ENCODE assay signal across 22 cellular contexts in the genomic region with DNA sequence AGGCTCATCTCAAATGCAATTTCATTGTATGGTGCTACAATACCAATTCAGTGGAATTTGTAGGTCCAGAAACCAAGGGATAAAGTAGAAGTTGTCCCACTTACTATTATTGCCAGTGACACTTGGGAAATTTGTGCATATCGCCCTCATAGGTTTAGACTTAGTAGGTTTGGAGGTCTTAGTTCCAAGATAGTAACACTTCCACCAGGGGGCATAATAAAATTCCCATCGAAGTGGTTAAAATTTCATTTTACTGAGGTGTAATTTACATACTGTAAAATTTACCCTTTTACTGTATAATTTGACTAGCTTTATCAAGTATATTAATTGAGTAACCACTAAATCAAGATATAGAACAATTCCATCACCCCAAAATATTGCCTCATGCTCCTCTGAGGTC.
DNase-seq lines count a peak whose midpoint lies in the region; ATAC-seq, FAIRE-seq and TF ChIP-seq lines count a peak whose summit lies in the region.
"Had no signal": no experiment of that assay in that cellular context is flagged by ENCODE, and none has a peak within 500 bp of the region (broad histone marks: within the 10 kb centered on the region; RNA-seq: fewer than 3 reads in every experiment).

No MANE protein-coding gene starts in this region.

- no peak for TF ChIP-seq POLR2A in IMR-90 (IDR thresholded peaks at IDR 0.05; ENCODE audit: low read depth, low read length)

- no peak overlapping the region for H2AFZ ChIP-seq in IMR-90 (replicated peaks; ENCODE audit: low read length, poor library complexity)

- H3K14ac ChIP-seq in IMR-90 (replicated peaks; ENCODE audit: low read depth, low read length), result no peak overlapping the region

- H3K23ac ChIP-seq in IMR-90 (ENCODE audit: low read depth, low read length), result no peak overlapping the region

- FAIRE-seq in bronchial epithelial cell (lab: Jason Lieb, UNC), result no peak
- FAIRE-seq: GM12878 had no signal

- H2BK120ac ChIP-seq in IMR-90 (ENCODE audit: low read depth, low read length), result no peak overlapping the region

- no peak overlapping the region for H3K27ac ChIP-seq in C4-2B
- no peak overlapping the region for H3K27ac ChIP-seq in IMR-90 (ENCODE audit: insufficient read depth, low read length)
- H3K27ac ChIP-seq: breast epithelium, dorsolateral prefrontal cortex, left lung, RWPE1, suprapubic skin had no signal

- no peaks in the 10 kb centered on the region for H3K9me1 ChIP-seq in IMR-90 (ENCODE audit: insufficient read depth, low read length)

- no peak overlapping the region for H3K4me2 ChIP-seq in IMR-90 (ENCODE audit: low read depth, low read length)

- TF ChIP-seq CTCF in C4-2B (conservative IDR thresholded peaks at IDR 0.05), result peak; percentile 39
- TF ChIP-seq CTCF in IMR-90 (conservative IDR thresholded peaks at IDR 0.05; ENCODE audit: low read depth, low read length), result 0 out of 2 replicates have a peak, but pooled peaks have one; percentile 11
- TF ChIP-seq CTCF in bronchial epithelial cell (IDR thresholded peaks at IDR 0.05; ENCODE audit: insufficient read depth, low read length, severe bottlenecking), result no peak
- TF ChIP-seq CTCF in neural crest cell (conservative IDR thresholded peaks at IDR 0.05), result peak; percentile 27

- TF ChIP-seq RAD21 in IMR-90 (IDR thresholded peaks at IDR 0.05; ENCODE audit: low read length), result no peak

- no peaks in the 10 kb centered on the region for H4K20me1 ChIP-seq in IMR-90 (ENCODE audit: insufficient read depth, low read length)

- H3K27ac Mint-ChIP-seq in neural crest cell (ENCODE audit: unreplicated experiment), result no peak overlapping the region
- H3K27ac Mint-ChIP-seq in activated T-helper 17 cell treated with anti-CD3 and anti-CD28 coated beads, Interleukin-2, amount 50 U/mL, for 72 hours, result no peak overlapping the region
- H3K27ac Mint-ChIP-seq: activated CD8-positive, alpha-beta memory T cell treated with anti-CD3 and anti-CD28 coated beads, Interleukin-2, amount 10 ng/mL, durations not matched to agents 7 days and 5 days; activated naive CD8-positive, alpha-beta T cell treated with anti-CD3 and anti-CD28 coated beads, Interleukin-2, amount 50 U/mL, for 24 hours had no signal

- ATAC-seq in IMR-90 (ENCODE audit: low read depth), result no peak
- no peak for ATAC-seq in activated T-helper 17 cell treated with anti-CD3 and anti-CD28 coated beads, Interleukin-2, amount 50 U/mL, for 72 hours (replicated peaks)
- ATAC-seq in GM19452 (IDR thresholded peaks at IDR 0.05; ENCODE audit: unreplicated experiment), result no peak
- ATAC-seq: activated CD8-positive, alpha-beta memory T cell treated with anti-CD3 and anti-CD28 coated beads, Interleukin-2, amount 10 ng/mL, durations not matched to agents 7 days and 5 days; activated naive CD8-positive, alpha-beta T cell treated with anti-CD3 and anti-CD28 coated beads, Interleukin-2, amount 50 U/mL, for 24 hours; GM12878; left lung had no signal

- no peak overlapping the region for H4K8ac ChIP-seq in IMR-90 (ENCODE audit: low read depth in 2 of 2, low read length in 2 of 2)

- no peaks in the 10 kb centered on the region for H3K4me1 Mint-ChIP-seq in neural crest cell
- no peaks in the 10 kb centered on the region for H3K4me1 Mint-ChIP-seq in activated T-helper 17 cell treated with anti-CD3 and anti-CD28 coated beads, Interleukin-2, amount 50 U/mL, for 72 hours
- H3K4me1 Mint-ChIP-seq: activated CD8-positive, alpha-beta memory T cell treated with anti-CD3 and anti-CD28 coated beads, Interleukin-2, amount 10 ng/mL, durations not matched to agents 7 days and 5 days; activated naive CD8-positive, alpha-beta T cell treated with anti-CD3 and anti-CD28 coated beads, Interleukin-2, amount 50 U/mL, for 24 hours had no signal

- no peak overlapping the region for H3K56ac ChIP-seq in IMR-90 (ENCODE audit: extremely low read depth, insufficient read depth, low read length)

- H3K4me3 ChIP-seq in IMR-90 (ENCODE audit: insufficient read depth, low read depth, low read length) (no peak overlapping the region), bronchial epithelial cell (ENCODE audit: low read depth, low read length) (no peak overlapping the region)
- H3K4me3 ChIP-seq: breast epithelium, dorsolateral prefrontal cortex, GM12878, left lung, suprapubic skin had no signal

- no peaks in the 10 kb centered on the region for H3K79me1 ChIP-seq in IMR-90 (ENCODE audit: low read depth in 1 of 2, low read length in 2 of 2)

- H2BK20ac ChIP-seq in IMR-90 (ENCODE audit: low read depth, low read length), result no peak overlapping the region

- no peak overlapping the region for H3K9ac ChIP-seq in IMR-90 (ENCODE audit: low read depth, low read length)

- H3K9me3 ChIP-seq in IMR-90 (ENCODE audit: control insufficient read depth, insufficient read depth, low read length), result 0 out of 2 replicates have a peak, but pooled peaks cover 3% of the 10 kb centered on the region

- peaks cover 33% of the 10 kb centered on the region for H3K9me3 Mint-ChIP-seq in neural crest cell
- H3K9me3 Mint-ChIP-seq in activated T-helper 17 cell treated with anti-CD3 and anti-CD28 coated beads, Interleukin-2, amount 50 U/mL, for 72 hours, result peaks cover 37% of the 10 kb centered on the region

- H3K18ac ChIP-seq in IMR-90 (ENCODE audit: low read depth, low read length), result no peak overlapping the region

- no peak overlapping the region for H2BK5ac ChIP-seq in IMR-90 (ENCODE audit: low read depth, low read length, poor library complexity, severe bottlenecking)

- in situ Hi-C loops in IMR-90 (cut with MboI; ENCODE audit: low sequenced_read_pairs), result no loop called here

- CTCF ChIA-PET in IMR-90 (lab: Yijun Ruan, JAX), result no interaction called here

- H4K5ac ChIP-seq in IMR-90 (ENCODE audit: low read depth, low read length), result no peak overlapping the region

- intact Hi-C loops in IMR-90 (cut with micrococcal nuclease), result no loop called here

- no peak overlapping the region for H3K4ac ChIP-seq in IMR-90 (ENCODE audit: low read depth, low read length)

- POLR2A ChIA-PET in IMR-90 (lab: Charles Lee; ENCODE audit: unreplicated experiment), result interaction anchor here (0.6 kb wide), 1 partner anchor 31 kb away, joined by 5 read pairs; no protein-coding TSS in a partner anchor

- dilution Hi-C loops in IMR-90 (cut with HindIII; ENCODE audit: low sequenced_read_pairs, unreplicated experiment), result no loop called here

- H4K91ac ChIP-seq in IMR-90 (ENCODE audit: insufficient read depth, low read depth, low read length), result no peak overlapping the region

- BruUV-seq in IMR-90 (replicated peaks; lab: Mats Ljungman, UMichigan), result no TSS peak

- no peaks in the 10 kb centered on the region for H3K27me3 ChIP-seq in IMR-90 (ENCODE audit: control insufficient read depth, insufficient read depth, low read length)
- no peaks in the 10 kb centered on the region for H3K27me3 ChIP-seq in bronchial epithelial cell (ENCODE audit: control insufficient read depth, insufficient read depth, low read length)
- H3K27me3 ChIP-seq: breast epithelium, dorsolateral prefrontal cortex, left lung, suprapubic skin had no signal

- no peak overlapping the region for H3K4me3 Mint-ChIP-seq in neural crest cell
- H3K4me3 Mint-ChIP-seq in activated T-helper 17 cell treated with anti-CD3 and anti-CD28 coated beads, Interleukin-2, amount 50 U/mL, for 72 hours, result no peak overlapping the region
- H3K4me3 Mint-ChIP-seq: activated CD8-positive, alpha-beta memory T cell treated with anti-CD3 and anti-CD28 coated beads, Interleukin-2, amount 10 ng/mL, durations not matched to agents 7 days and 5 days; activated naive CD8-positive, alpha-beta T cell treated with anti-CD3 and anti-CD28 coated beads, Interleukin-2, amount 50 U/mL, for 24 hours had no signal

- DNase-seq in IMR-90, result no peak
- peak; percentile 1 for DNase-seq in bronchial epithelial cell (ENCODE audit: low read depth)
- no peak for DNase-seq in neural crest cell (ENCODE audit: low read depth, low spot score)
- DNase-seq in AG08395 (ENCODE audit: low spot score), result no peak
- DNase-seq in SHP77 (lab: John Stamatoyannopoulos, UW), result no peak
- DNase-seq: activated CD8-positive, alpha-beta memory T cell treated with anti-CD3 and anti-CD28 coated beads, Interleukin-2, amount 10 ng/mL, durations not matched to agents 7 days and 5 days; activated naive CD8-positive, alpha-beta T cell treated with anti-CD3 and anti-CD28 coated beads, Interleukin-2, amount 50 U/mL, for 24 hours; AML-193; Calu3; dorsolateral prefrontal cortex; GDM1; left lung; midbrain; stimulated activated CD4-positive, alpha-beta T cell treated with anti-CD3 and anti-CD28 coated beads, Interleukin-12 subunit alpha, Interleukin-12 subunit beta, amount 100 ng/mL, for 4 hours; stimulated activated CD8-positive, alpha-beta memory T cell treated with anti-CD3 and anti-CD28 coated beads, Interleukin-4, amount 100 ng/mL, for 48 hours had no signal

- H3K36me3 ChIP-seq in IMR-90 (ENCODE audit: control insufficient read depth, insufficient read depth, low read length) (no peaks in the 10 kb centered on the region), bronchial epithelial cell (ENCODE audit: control insufficient read depth, insufficient read depth, low read length) (no peaks in the 10 kb centered on the region)
- H3K36me3 ChIP-seq: breast epithelium, left lung, suprapubic skin had no signal

- H3K27me3 Mint-ChIP-seq in neural crest cell (ENCODE audit: low read depth), result no peaks in the 10 kb centered on the region
- no peaks in the 10 kb centered on the region for H3K27me3 Mint-ChIP-seq in activated T-helper 17 cell treated with anti-CD3 and anti-CD28 coated beads, Interleukin-2, amount 50 U/mL, for 72 hours
- H3K27me3 Mint-ChIP-seq: activated CD8-positive, alpha-beta memory T cell treated with anti-CD3 and anti-CD28 coated beads, Interleukin-2, amount 10 ng/mL, durations not matched to agents 7 days and 5 days; activated naive CD8-positive, alpha-beta T cell treated with anti-CD3 and anti-CD28 coated beads, Interleukin-2, amount 50 U/mL, for 24 hours had no signal

- WGBS in IMR-90 (ENCODE audit: extremely low coverage in 2 of 2, insufficient read length in 1 of 2), 2 experiments, result no CpG with 5 or more reads among the region's 2 CpGs

- no peak overlapping the region for H2BK15ac ChIP-seq in IMR-90 (ENCODE audit: low read depth, low read length)

- peaks cover 14% of the 10 kb centered on the region for H3K36me3 Mint-ChIP-seq in neural crest cell (ENCODE audit: low read depth)
- no peaks in the 10 kb centered on the region for H3K36me3 Mint-ChIP-seq in activated T-helper 17 cell treated with anti-CD3 and anti-CD28 coated beads, Interleukin-2, amount 50 U/mL, for 72 hours (ENCODE audit: low read depth)

- no peak overlapping the region for H2AK9ac ChIP-seq in IMR-90 (replicated peaks; ENCODE audit: low read depth, low read length, poor library complexity)

- no peak overlapping the region for H2AK5ac ChIP-seq in IMR-90 (ENCODE audit: low read depth, low read length)

- no peaks in the 10 kb centered on the region for H3K4me1 ChIP-seq in IMR-90 (ENCODE audit: control insufficient read depth, insufficient read depth, low read length)
- H3K4me1 ChIP-seq: breast epithelium, left lung, suprapubic skin had no signal

TF ChIP-seq in IMR-90, 13 proteins besides CTCF, POLR2A, EP300 and RAD21 (continues in another document):
- TF ChIP-seq MXI1 (IDR thresholded peaks at IDR 0.05; ENCODE audit: borderline replicate concordance, low read depth, low read length) (no peak), MAFK (IDR thresholded peaks at IDR 0.05; ENCODE audit: low read depth, low read length) (no peak), NFE2L2 (IDR thresholded peaks at IDR 0.05; ENCODE audit: low read depth, low read length) (no peak), RFX5 (IDR thresholded peaks at IDR 0.05; ENCODE audit: low read depth, low read length) (no peak)
